Comparison of ENCODE assay signal across 1 cellular context in the genomic region with DNA sequence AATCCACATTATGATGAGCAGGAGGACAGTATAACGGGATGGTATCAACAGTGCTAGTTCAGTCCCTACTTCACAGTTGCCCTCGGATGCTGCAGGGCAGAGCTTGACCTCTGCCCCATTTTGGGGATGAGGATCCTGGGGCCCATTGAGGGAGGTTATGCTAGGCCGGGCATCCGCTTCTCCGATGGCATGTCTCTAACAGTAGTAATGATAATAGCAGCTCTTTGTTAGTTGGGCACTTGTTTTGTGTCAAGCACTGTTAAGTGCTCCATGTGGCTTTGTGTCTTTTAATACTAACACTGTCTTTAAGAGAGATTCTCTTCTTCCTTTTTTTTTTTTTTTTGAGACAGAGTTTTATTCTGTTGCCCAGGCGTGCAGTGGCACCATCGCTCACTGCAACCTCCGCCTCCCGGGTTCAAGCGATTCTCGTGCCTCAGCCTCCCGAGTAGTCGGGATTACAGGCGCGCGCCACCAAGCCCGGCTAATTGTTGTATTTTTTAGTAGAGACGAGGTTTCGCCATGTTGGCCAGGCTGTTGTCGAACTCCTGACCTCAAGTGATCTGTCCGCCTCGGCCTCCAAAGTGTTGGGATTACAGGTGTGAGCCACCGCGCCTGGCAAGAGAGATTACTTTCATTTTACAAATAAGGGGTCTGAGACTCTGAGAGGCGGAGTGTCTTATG.
TF ChIP-seq lines count a peak whose summit lies in the region.

No MANE protein-coding gene starts in this region.

TF ChIP-seq in HepG2, 621 proteins besides CTCF, POLR2A, EP300 and RAD21 (continued from another document and continues in another):
- TF ChIP-seq, protein P1, sequence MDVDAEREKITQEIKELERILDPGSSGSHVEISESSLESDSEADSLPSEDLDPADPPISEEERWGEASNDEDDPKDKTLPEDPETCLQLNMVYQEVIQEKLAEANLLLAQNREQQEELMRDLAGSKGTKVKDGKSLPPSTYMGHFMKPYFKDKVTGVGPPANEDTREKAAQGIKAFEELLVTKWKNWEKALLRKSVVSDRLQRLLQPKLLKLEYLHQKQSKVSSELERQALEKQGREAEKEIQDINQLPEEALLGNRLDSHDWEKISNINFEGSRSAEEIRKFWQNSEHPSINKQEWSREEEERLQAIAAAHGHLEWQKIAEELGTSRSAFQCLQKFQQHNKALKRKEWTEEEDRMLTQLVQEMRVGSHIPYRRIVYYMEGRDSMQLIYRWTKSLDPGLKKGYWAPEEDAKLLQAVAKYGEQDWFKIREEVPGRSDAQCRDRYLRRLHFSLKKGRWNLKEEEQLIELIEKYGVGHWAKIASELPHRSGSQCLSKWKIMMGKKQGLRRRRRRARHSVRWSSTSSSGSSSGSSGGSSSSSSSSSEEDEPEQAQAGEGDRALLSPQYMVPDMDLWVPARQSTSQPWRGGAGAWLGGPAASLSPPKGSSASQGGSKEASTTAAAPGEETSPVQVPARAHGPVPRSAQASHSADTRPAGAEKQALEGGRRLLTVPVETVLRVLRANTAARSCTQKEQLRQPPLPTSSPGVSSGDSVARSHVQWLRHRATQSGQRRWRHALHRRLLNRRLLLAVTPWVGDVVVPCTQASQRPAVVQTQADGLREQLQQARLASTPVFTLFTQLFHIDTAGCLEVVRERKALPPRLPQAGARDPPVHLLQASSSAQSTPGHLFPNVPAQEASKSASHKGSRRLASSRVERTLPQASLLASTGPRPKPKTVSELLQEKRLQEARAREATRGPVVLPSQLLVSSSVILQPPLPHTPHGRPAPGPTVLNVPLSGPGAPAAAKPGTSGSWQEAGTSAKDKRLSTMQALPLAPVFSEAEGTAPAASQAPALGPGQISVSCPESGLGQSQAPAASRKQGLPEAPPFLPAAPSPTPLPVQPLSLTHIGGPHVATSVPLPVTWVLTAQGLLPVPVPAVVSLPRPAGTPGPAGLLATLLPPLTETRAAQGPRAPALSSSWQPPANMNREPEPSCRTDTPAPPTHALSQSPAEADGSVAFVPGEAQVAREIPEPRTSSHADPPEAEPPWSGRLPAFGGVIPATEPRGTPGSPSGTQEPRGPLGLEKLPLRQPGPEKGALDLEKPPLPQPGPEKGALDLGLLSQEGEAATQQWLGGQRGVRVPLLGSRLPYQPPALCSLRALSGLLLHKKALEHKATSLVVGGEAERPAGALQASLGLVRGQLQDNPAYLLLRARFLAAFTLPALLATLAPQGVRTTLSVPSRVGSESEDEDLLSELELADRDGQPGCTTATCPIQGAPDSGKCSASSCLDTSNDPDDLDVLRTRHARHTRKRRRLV (CRISPR knock-in tag; IDR thresholded peaks at IDR 0.05) = no peak
- TF ChIP-seq TCF7 (IDR thresholded peaks at IDR 0.05; ENCODE audit: low read depth) (no peak), MAFK (conservative IDR thresholded peaks at IDR 0.05 in 1 of 2, IDR thresholded peaks at IDR 0.05 in 1 of 2; ENCODE audit: low read length in 2 of 2) (no peak), RCOR2 (CRISPR knock-in tag; IDR thresholded peaks at IDR 0.05) (peak; percentile 18; the same call in 1 of the 2 replicates), ZNF333 (CRISPR knock-in tag; IDR thresholded peaks at IDR 0.05; ENCODE audit: borderline replicate concordance) (no peak), GLI4 (CRISPR knock-in tag; IDR thresholded peaks at IDR 0.05; ENCODE audit: borderline replicate concordance) (0 out of 2 replicates have a peak, but pooled peaks have one; percentile 91), MYC (CRISPR knock-in tag; IDR thresholded peaks at IDR 0.05; ENCODE audit: borderline replicate concordance) (no peak), ASH2L (IDR thresholded peaks at IDR 0.05; ENCODE audit: insufficient read length, low read depth, low read length) (no peak), ZBTB38 (CRISPR knock-in tag; IDR thresholded peaks at IDR 0.05) (peak; percentile 87), NR2C2 (CRISPR knock-in tag; IDR thresholded peaks at IDR 0.05; ENCODE audit: borderline replicate concordance) (no peak), ZNF737 (CRISPR knock-in tag; IDR thresholded peaks at IDR 0.05; ENCODE audit: borderline replicate concordance) (no peak), HOXA9 (CRISPR knock-in tag; IDR thresholded peaks at IDR 0.05; ENCODE audit: borderline replicate concordance) (no peak), U2AF2 (IDR thresholded peaks at IDR 0.05; ENCODE audit: low read depth, low read length) (0 out of 2 replicates have a peak, but pooled peaks have one; percentile 28), ZSCAN20 (CRISPR knock-in tag; IDR thresholded peaks at IDR 0.05; ENCODE audit: borderline replicate concordance) (no peak), ZFYVE20 (CRISPR knock-in tag; IDR thresholded peaks at IDR 0.05; ENCODE audit: borderline replicate concordance, low read depth) (no peak), ZNF530 (CRISPR knock-in tag; IDR thresholded peaks at IDR 0.05; ENCODE audit: low read depth) (no peak), ZNF263 (CRISPR knock-in tag; IDR thresholded peaks at IDR 0.05) (0 out of 2 replicates have a peak, but pooled peaks have one; percentile 20), ARID2 (CRISPR knock-in tag; IDR thresholded peaks at IDR 0.05; ENCODE audit: borderline replicate concordance) (peak; percentile 44; the same call in 1 of the 2 replicates), ZNF350 (CRISPR knock-in tag; IDR thresholded peaks at IDR 0.05; ENCODE audit: borderline replicate concordance, low read depth) (no peak), MAFG (CRISPR knock-in tag; IDR thresholded peaks at IDR 0.05) (no peak), JUNB (CRISPR knock-in tag; IDR thresholded peaks at IDR 0.05; ENCODE audit: borderline replicate concordance) (no peak)
- TF ChIP-seq, protein P2, sequence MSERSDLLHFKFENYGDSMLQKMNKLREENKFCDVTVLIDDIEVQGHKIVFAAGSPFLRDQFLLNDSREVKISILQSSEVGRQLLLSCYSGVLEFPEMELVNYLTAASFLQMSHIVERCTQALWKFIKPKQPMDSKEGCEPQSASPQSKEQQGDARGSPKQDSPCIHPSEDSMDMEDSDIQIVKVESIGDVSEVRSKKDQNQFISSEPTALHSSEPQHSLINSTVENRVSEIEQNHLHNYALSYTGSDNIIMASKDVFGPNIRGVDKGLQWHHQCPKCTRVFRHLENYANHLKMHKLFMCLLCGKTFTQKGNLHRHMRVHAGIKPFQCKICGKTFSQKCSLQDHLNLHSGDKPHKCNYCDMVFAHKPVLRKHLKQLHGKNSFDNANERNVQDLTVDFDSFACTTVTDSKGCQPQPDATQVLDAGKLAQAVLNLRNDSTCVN (CRISPR knock-in tag; IDR thresholded peaks at IDR 0.05; ENCODE audit: borderline replicate concordance) = no peak
- TF ChIP-seq, protein P3, sequence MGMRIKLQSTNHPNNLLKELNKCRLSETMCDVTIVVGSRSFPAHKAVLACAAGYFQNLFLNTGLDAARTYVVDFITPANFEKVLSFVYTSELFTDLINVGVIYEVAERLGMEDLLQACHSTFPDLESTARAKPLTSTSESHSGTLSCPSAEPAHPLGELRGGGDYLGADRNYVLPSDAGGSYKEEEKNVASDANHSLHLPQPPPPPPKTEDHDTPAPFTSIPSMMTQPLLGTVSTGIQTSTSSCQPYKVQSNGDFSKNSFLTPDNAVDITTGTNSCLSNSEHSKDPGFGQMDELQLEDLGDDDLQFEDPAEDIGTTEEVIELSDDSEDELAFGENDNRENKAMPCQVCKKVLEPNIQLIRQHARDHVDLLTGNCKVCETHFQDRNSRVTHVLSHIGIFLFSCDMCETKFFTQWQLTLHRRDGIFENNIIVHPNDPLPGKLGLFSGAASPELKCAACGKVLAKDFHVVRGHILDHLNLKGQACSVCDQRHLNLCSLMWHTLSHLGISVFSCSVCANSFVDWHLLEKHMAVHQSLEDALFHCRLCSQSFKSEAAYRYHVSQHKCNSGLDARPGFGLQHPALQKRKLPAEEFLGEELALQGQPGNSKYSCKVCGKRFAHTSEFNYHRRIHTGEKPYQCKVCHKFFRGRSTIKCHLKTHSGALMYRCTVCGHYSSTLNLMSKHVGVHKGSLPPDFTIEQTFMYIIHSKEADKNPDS (CRISPR knock-in tag; IDR thresholded peaks at IDR 0.05) = no peak
- TF ChIP-seq, protein P4, sequence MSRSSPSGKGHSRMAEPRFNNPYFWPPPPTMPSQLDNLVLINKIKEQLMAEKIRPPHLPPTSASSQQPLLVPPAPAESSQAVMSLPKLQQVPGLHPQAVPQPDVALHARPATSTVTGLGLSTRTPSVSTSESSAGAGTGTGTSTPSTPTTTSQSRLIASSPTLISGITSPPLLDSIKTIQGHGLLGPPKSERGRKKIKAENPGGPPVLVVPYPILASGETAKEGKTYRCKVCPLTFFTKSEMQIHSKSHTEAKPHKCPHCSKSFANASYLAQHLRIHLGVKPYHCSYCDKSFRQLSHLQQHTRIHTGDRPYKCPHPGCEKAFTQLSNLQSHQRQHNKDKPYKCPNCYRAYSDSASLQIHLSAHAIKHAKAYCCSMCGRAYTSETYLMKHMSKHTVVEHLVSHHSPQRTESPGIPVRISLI (CRISPR knock-in tag; IDR thresholded peaks at IDR 0.05; ENCODE audit: borderline replicate concordance) = no peak; the same call in 1 of the 2 replicates
- TF ChIP-seq, protein P5, sequence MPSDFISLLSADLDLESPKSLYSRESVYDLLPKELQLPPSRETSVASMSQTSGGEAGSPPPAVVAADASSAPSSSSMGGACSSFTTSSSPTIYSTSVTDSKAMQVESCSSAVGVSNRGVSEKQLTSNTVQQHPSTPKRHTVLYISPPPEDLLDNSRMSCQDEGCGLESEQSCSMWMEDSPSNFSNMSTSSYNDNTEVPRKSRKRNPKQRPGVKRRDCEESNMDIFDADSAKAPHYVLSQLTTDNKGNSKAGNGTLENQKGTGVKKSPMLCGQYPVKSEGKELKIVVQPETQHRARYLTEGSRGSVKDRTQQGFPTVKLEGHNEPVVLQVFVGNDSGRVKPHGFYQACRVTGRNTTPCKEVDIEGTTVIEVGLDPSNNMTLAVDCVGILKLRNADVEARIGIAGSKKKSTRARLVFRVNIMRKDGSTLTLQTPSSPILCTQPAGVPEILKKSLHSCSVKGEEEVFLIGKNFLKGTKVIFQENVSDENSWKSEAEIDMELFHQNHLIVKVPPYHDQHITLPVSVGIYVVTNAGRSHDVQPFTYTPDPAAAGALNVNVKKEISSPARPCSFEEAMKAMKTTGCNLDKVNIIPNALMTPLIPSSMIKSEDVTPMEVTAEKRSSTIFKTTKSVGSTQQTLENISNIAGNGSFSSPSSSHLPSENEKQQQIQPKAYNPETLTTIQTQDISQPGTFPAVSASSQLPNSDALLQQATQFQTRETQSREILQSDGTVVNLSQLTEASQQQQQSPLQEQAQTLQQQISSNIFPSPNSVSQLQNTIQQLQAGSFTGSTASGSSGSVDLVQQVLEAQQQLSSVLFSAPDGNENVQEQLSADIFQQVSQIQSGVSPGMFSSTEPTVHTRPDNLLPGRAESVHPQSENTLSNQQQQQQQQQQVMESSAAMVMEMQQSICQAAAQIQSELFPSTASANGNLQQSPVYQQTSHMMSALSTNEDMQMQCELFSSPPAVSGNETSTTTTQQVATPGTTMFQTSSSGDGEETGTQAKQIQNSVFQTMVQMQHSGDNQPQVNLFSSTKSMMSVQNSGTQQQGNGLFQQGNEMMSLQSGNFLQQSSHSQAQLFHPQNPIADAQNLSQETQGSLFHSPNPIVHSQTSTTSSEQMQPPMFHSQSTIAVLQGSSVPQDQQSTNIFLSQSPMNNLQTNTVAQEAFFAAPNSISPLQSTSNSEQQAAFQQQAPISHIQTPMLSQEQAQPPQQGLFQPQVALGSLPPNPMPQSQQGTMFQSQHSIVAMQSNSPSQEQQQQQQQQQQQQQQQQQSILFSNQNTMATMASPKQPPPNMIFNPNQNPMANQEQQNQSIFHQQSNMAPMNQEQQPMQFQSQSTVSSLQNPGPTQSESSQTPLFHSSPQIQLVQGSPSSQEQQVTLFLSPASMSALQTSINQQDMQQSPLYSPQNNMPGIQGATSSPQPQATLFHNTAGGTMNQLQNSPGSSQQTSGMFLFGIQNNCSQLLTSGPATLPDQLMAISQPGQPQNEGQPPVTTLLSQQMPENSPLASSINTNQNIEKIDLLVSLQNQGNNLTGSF (CRISPR knock-in tag; IDR thresholded peaks at IDR 0.05) = no peak
- TF ChIP-seq, protein P6, sequence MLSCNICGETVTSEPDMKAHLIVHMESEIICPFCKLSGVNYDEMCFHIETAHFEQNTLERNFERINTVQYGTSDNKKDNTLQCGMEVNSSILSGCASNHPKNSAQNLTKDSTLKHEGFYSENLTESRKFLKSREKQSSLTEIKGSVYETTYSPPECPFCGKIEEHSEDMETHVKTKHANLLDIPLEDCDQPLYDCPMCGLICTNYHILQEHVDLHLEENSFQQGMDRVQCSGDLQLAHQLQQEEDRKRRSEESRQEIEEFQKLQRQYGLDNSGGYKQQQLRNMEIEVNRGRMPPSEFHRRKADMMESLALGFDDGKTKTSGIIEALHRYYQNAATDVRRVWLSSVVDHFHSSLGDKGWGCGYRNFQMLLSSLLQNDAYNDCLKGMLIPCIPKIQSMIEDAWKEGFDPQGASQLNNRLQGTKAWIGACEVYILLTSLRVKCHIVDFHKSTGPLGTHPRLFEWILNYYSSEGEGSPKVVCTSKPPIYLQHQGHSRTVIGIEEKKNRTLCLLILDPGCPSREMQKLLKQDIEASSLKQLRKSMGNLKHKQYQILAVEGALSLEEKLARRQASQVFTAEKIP (CRISPR knock-in tag; IDR thresholded peaks at IDR 0.05; ENCODE audit: borderline replicate concordance) = no peak
